ENCODE assay signal across 8 cellular contexts in the genomic region with DNA sequence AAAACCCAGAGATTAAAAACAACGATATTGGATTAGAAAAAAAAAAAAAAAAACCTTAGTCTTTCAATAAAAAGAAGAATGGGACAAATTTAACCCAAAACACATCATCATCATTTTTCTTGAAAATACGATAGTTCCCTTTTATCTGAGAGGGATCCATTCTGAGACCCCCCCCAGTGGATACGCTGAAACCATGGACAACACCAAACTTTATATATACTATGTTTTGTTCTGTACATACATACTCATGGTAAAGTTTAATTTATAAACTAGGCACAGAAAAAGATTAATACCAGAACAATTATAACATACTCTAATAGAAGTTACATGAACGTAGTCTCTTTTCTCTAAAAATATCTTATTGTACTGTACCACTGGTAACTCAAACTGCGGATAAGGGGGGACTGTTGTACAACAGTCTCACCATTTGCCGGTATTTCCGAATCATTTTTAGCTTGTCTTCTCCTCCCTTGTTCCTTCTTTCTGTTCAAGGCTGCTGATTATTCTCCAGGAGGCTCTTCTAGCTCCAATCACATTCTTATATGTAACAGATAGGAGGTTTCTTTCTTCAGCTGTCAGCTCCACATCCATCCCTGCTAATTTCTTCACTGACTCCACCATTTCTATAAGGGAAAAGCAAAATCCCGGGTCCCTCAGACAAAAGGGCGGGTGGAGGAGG. TPM values are rescaled to one million over a fixed set of nuclear protein-coding genes. Genes with fewer than 3 reads are reported as not detected.
A peak's percentile ranks its signal among the peaks of the same experiment; 100 is the strongest.
DNase-seq lines count a peak whose midpoint lies in the region; ATAC-seq, FAIRE-seq and TF ChIP-seq lines count a peak whose summit lies in the region.

No MANE protein-coding gene starts in this region.

- peak overlapping the region; percentile 49 to 96 (median 86) for H3K27ac Mint-ChIP-seq in CD8-positive, alpha-beta memory T cell

- H3K9me3 ChIP-seq in CD8-positive, alpha-beta memory T cell (ENCODE audit: low read length), result no peaks in the 10 kb centered on the region
- no peaks in the 10 kb centered on the region for H3K9me3 ChIP-seq in Peyer's patch
- H3K9me3 ChIP-seq in esophagus muscularis mucosa, result no peaks in the 10 kb centered on the region
- no peaks in the 10 kb centered on the region for H3K9me3 ChIP-seq in pancreas
- no peaks in the 10 kb centered on the region for H3K9me3 ChIP-seq in SJCRH30 (replicated peaks)

- peaks cover 0 to 8% (median 6%) of the 10 kb centered on the region in 3 donors for H3K36me3 Mint-ChIP-seq in CD8-positive, alpha-beta memory T cell

- no peaks in the 10 kb centered on the region for H3K27me3 ChIP-seq in CD8-positive, alpha-beta memory T cell (ENCODE audit: insufficient read depth, low read length, poor library complexity, severe bottlenecking)
- H3K27me3 ChIP-seq in Peyer's patch (no peaks in the 10 kb centered on the region), esophagus muscularis mucosa (no peaks in the 10 kb centered on the region), pancreas (no peaks in the 10 kb centered on the region), SJCRH30 (no peaks in the 10 kb centered on the region; the same call in 1 of the 2 replicates)

- H3K4me1 Mint-ChIP-seq in CD8-positive, alpha-beta memory T cell, result peaks cover 20 to 27% (median 21%) of the 10 kb centered on the region in 3 donors

- H3K36me3 ChIP-seq in CD8-positive, alpha-beta memory T cell (ENCODE audit: insufficient read depth, low read length), result no peaks in the 10 kb centered on the region
- H3K36me3 ChIP-seq in Peyer's patch (no peaks in the 10 kb centered on the region), esophagus muscularis mucosa (peaks cover 0 to 6% (median 2%) of the 10 kb centered on the region in 4 donors), pancreas (no peaks in the 10 kb centered on the region), SJCRH30 (no peaks in the 10 kb centered on the region)

- peaks cover 0 to 8% of the 10 kb centered on the region in 2 donors for H3K27me3 Mint-ChIP-seq in CD8-positive, alpha-beta memory T cell

- ATAC-seq in pancreas, result no peak

- H3K4me1 ChIP-seq in CD8-positive, alpha-beta memory T cell (ENCODE audit: insufficient read depth, low read length), result peaks cover 5% of the 10 kb centered on the region
- H3K4me1 ChIP-seq in Peyer's patch (no peaks in the 10 kb centered on the region), esophagus muscularis mucosa (peaks cover 2 to 25% (median 17%) of the 10 kb centered on the region in 4 donors), pancreas (peaks cover 0 to 6% (median 4%) of the 10 kb centered on the region in 3 donors), SJCRH30 (no peaks in the 10 kb centered on the region)

- TF ChIP-seq POLR2A in Peyer's patch (IDR thresholded peaks at IDR 0.05) (no peak), esophagus muscularis mucosa (IDR thresholded peaks at IDR 0.05; ENCODE audit: low read depth) (no peak)

- H3K27ac ChIP-seq in CD8-positive, alpha-beta memory T cell (ENCODE audit: low read depth, low read length), result no peak overlapping the region
- peak overlapping the region; percentile 61 to 79 (median 69) for H3K27ac ChIP-seq in Peyer's patch
- H3K27ac ChIP-seq in esophagus muscularis mucosa (replicated peaks in 1 of 4), result peak overlapping the region; percentile 87 to 92 (median 90)
- peak overlapping the region; percentile 73 to 84 (median 81) for H3K27ac ChIP-seq in pancreas
- H3K27ac ChIP-seq in SJCRH30, result no peak overlapping the region

- H3K4me3 Mint-ChIP-seq in CD8-positive, alpha-beta memory T cell, result peak overlapping the region; percentile 91 to 98 (median 94)

- WGBS in esophagus muscularis mucosa, result 60% methylated on average over 9 of the region's 9 CpGs
- WGBS in pancreas, 2 donors, result 63 to 69% methylated on average over 9 of the region's 9 CpGs

- POLR2A ChIA-PET in CD8-positive, alpha-beta memory T cell (lab: Charles Lee), result interaction anchor here (0.6 kb wide), 1 partner anchor 45 kb away, joined by 3 read pairs; no protein-coding TSS in a partner anchor
- POLR2A ChIA-PET in HEK293T (lab: Yijun Ruan, JAX), result interaction anchor here (0.7 to 2.0 kb wide), 9 partner anchors 10 to 213 kb away, joined by 3 to 17 read pairs (median 6); a partner anchor contains a TSS
- POLR2A ChIA-PET in GM10248 (lab: Yijun Ruan, JAX), result no interaction called here

- CTCF ChIA-PET in CD8-positive, alpha-beta memory T cell (lab: Charles Lee), result no interaction called here
- CTCF ChIA-PET in HEK293T (lab: Yijun Ruan, JAX), result interaction anchor here (0.7 kb wide), 1 partner anchor 289 kb away, joined by 4 read pairs; no protein-coding TSS in a partner anchor
- CTCF ChIA-PET in GM10248 (lab: Yijun Ruan, JAX), result interaction anchor here (1.0 to 1.7 kb wide), 3 partner anchors 8 to 208 kb away, joined by 3 to 5 read pairs (median 3); a partner anchor contains a TSS

- intact Hi-C loops in esophagus muscularis mucosa (cut with DNase I), result loop anchor here (5.0 kb wide), 1 partner anchor 36 kb away; a partner anchor contains a TSS
- intact Hi-C loops in pancreas (cut with DNase I), result no loop called here

- H3K9me3 Mint-ChIP-seq in CD8-positive, alpha-beta memory T cell, result no peaks in the 10 kb centered on the region

- DNase-seq in CD8-positive, alpha-beta memory T cell, result no peak
- DNase-seq in Peyer's patch (no peak), esophagus muscularis mucosa (ENCODE audit: extremely low spot score) (no peak), pancreas (no peak), HCEC 1CT (no peak), HEK293T (ENCODE audit: extremely low spot score) (no peak), SJCRH30 (no peak), GM10248 (ENCODE audit: extremely low spot score) (no peak)

- no peak for TF ChIP-seq EP300 in esophagus muscularis mucosa (IDR thresholded peaks at IDR 0.05)

- peak overlapping the region; percentile 80 for H3K4me3 ChIP-seq in CD8-positive, alpha-beta memory T cell (ENCODE audit: low read length)
- H3K4me3 ChIP-seq in Peyer's patch (peak overlapping the region; percentile 63 to 71 (median 66)), esophagus muscularis mucosa (peak overlapping the region; percentile 73 to 91 (median 80)), pancreas (peak overlapping the region; percentile 63 to 74 (median 70)), SJCRH30 (no peak overlapping the region)

- FAIRE-seq in pancreas (lab: Jason Lieb, UNC), result no peak

- no peak for TF ChIP-seq CTCF in Peyer's patch (IDR thresholded peaks at IDR 0.05)
- no peak for TF ChIP-seq CTCF in esophagus muscularis mucosa (IDR thresholded peaks at IDR 0.05)
- no peak for TF ChIP-seq CTCF in pancreas (IDR thresholded peaks at IDR 0.05)
- TF ChIP-seq CTCF in GM10248 (IDR thresholded peaks at IDR 0.05; ENCODE audit: control extremely low read depth, extremely low read depth, low read depth, missing control alignments), result no peak

TF ChIP-seq in HEK293T, 16 proteins besides CTCF, POLR2A, EP300 and RAD21:
- no peak for TF ChIP-seq L3MBTL2 (conservative IDR thresholded peaks at IDR 0.05)

RNA-seq across cellular contexts. Expression of a gene that starts 37.0 kb away (rescaled TPM):
- 1 to 10 TPM; 7.5 to 7.9 TPM for total RNA-seq in CD8-positive, alpha-beta memory T cell
- polyA plus RNA-seq in CD8-positive, alpha-beta memory T cell, result 9.2 TPM
- 10 to 100 TPM; 18.4 to 31.4 (median 24.5) TPM for total RNA-seq in Peyer's patch
- total RNA-seq in esophagus muscularis mucosa, result 10 to 100 TPM; 20.0 to 28.1 (median 22.9) TPM
- total RNA-seq in pancreas, result 10 to 100 TPM in 1 of 6 donors, 1 to 10 TPM in 5; 8.2 to 10.9 (median 8.6) TPM
- 1 to 10 TPM; 6.6 to 7.2 TPM for polyA plus RNA-seq in pancreas
- total RNA-seq in SJCRH30 (2014; rRNA removed; shearing (Covaris generic)), result 1.0 and 1.1 TPM in 2 replicates

Comparison
In these comparisons a context has a peak if more than half of its experiments do, and no peak if none do; other contexts are left out.
1. H3K27ac ChIP-seq: peak in Peyer's patch (4 of 4), esophagus muscularis mucosa (4 of 4) and pancreas (4 of 4); none in CD8-positive, alpha-beta memory T cell (single experiment) and SJCRH30 (single experiment).